8 cellular contexts compared by ENCODE assay signal in the genomic region with DNA sequence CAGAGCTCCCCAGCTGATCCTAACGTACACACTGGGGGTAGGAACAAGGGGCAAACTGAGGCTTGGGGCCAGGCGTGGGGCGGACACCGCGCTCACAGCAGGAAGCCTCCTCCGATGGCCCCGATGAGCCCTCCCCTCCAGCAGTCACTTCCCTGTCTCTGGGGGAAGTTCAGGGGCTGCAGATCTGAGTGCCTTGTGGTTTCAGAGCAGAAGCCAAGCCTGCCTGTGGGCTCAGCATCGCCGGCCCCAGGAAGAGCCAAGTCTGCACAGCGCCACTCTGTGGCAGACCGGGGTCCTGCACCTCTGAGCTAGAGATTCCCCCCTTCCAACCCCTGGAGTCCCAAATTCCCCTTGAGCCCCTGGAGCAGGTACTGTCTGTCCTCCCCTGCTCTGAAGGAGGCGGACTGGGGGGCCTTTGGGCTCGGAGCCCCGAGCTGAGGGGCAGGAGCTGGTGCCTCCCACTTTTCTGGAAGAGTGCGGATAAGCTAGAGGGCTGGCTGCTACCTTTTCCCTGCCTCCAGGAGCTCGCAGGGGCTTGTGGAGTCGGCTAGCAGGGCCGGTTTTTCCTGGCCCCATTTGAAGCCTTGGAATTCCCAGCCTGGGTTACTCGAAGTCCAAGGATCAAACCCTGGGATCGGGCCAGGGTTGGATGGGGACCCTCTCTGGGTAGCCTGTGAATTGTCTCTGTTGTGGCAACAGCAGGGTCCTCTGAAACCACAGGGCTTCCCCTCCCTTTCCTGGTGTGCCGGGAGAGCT. TPM values are rescaled to one million over a fixed set of nuclear protein-coding genes. Genes with fewer than 3 reads are reported as not detected.
DNase-seq lines count a peak whose midpoint lies in the region; ATAC-seq and TF ChIP-seq lines count a peak whose summit lies in the region.

No MANE protein-coding gene starts in this region.

- peak overlapping the region in 30 of 59 donors; percentile 2 to 40 (median 22) for H3K4me3 ChIP-seq in dorsolateral prefrontal cortex
- H3K4me3 ChIP-seq in lung, result no peak overlapping the region

- intact Hi-C loops in dorsolateral prefrontal cortex (cut with DNase I), result loop anchor here in 1 of 2 donors (2.0 to 10.0 kb wide), 2 partner anchors 33 to 481 kb away; no protein-coding TSS in a partner anchor

- H3K27me3 ChIP-seq in dorsolateral prefrontal cortex (no peaks in the 10 kb centered on the region), lung (ENCODE audit: control insufficient read depth, insufficient read depth) (no peaks in the 10 kb centered on the region)

- no peaks in the 10 kb centered on the region for H3K9me3 ChIP-seq in lung (ENCODE audit: control insufficient read depth in 2 of 2, insufficient read depth in 1 of 2, low read length in 1 of 2)

- CTCF ChIA-PET in HEK293T (lab: Yijun Ruan, JAX), result interaction anchor here (0.5 to 2.7 kb wide), 34 partner anchors 8 to 1019 kb away, joined by 3 to 19 read pairs (median 4); partner anchors contain the start of gene GINS2

- 14 to 40% methylated on average over 21 of the region's 21 CpGs for WGBS in lung, 2 donors

- peaks cover 4 to 44% of the 10 kb centered on the region in 2 donors for H3K4me1 ChIP-seq in lung (ENCODE audit: control insufficient read depth in 2 of 2, insufficient read depth in 2 of 2, low read length in 2 of 2)

- peaks cover 0 to 5% of the 10 kb centered on the region in 2 donors for H3K36me3 ChIP-seq in lung (ENCODE audit: control insufficient read depth in 2 of 2, insufficient read depth in 2 of 2, low read length in 2 of 2)

- DNase-seq in GDM1 (lab: John Stamatoyannopoulos, UW) (peak; percentile 75), HEK293T (ENCODE audit: extremely low spot score) (peak; percentile 84), NCI-H446 treated with DMSO at 0.1 percent for 48 hours (lab: John Stamatoyannopoulos, UW) (peak; percentile 30), dorsolateral prefrontal cortex (peak in 9 of 10 donors; percentile 60 to 83 (median 71)), lung (ENCODE audit: low spot score) (peak; percentile 70)
- DNase-seq in activated CD4-positive, alpha-beta T cell treated with anti-CD3 and anti-CD28 coated beads, Interleukin-2, amount 50 U/mL, for 4 hours, result peak; percentile 66 to 71
- peak; percentile 46 to 72 (median 49) for DNase-seq in stimulated activated CD4-positive, alpha-beta T cell treated with anti-CD3 and anti-CD28 coated beads, TNF-alpha, amount 100 ng/mL, for 24 hours (ENCODE audit: low read depth in 3 of 3)

- TF ChIP-seq CTCF in dorsolateral prefrontal cortex (IDR thresholded peaks at IDR 0.05 in 54 of 56, conservative IDR thresholded peaks at IDR 0.05 in 2 of 56; ENCODE audit: low read depth in 1 of 56, partially characterized antibody in 56 of 56) (peak; percentile 61 to 90 (median 80)), lung (IDR thresholded peaks at IDR 0.05; ENCODE audit: control extremely low read depth, extremely low read depth) (peak; percentile 30)

- H3K27ac ChIP-seq in dorsolateral prefrontal cortex (peak overlapping the region in 47 of 59 donors; percentile 3 to 85 (median 53)), lung (ENCODE audit: low read depth in 1 of 2, low read length in 1 of 2) (peak overlapping the region; percentile 7 to 90)

- POLR2A ChIA-PET in HEK293T (lab: Yijun Ruan, JAX), result interaction anchor here (1.3 to 1.9 kb wide), 3 partner anchors 10 to 63 kb away, joined by 4 to 8 read pairs (median 6); no protein-coding TSS in a partner anchor

- ATAC-seq in lung (ENCODE audit: insufficient read depth, low FRiP score), result peak; percentile 15
- no peak for ATAC-seq in GM21528 (IDR thresholded peaks at IDR 0.05; ENCODE audit: low FRiP score, unreplicated experiment)

TF ChIP-seq in HEK293T, 16 proteins besides CTCF, POLR2A, EP300 and RAD21:
- TF ChIP-seq L3MBTL2 (conservative IDR thresholded peaks at IDR 0.05) (no peak), FOXA1 (IDR thresholded peaks at IDR 0.05) (no peak), ELF4 (IDR thresholded peaks at IDR 0.05) (no peak), HDGF (IDR thresholded peaks at IDR 0.05; ENCODE audit: borderline replicate concordance) (no peak), LEF1 (IDR thresholded peaks at IDR 0.05; ENCODE audit: borderline replicate concordance) (no peak), SUZ12 (IDR thresholded peaks at IDR 0.05) (no peak), FOXK2 (IDR thresholded peaks at IDR 0.05) (no peak), CTBP1 (IDR thresholded peaks at IDR 0.05; ENCODE audit: borderline replicate concordance) (no peak), TARDBP (IDR thresholded peaks at IDR 0.05) (no peak), BHLHE40 (IDR thresholded peaks at IDR 0.05; ENCODE audit: borderline replicate concordance) (no peak), PKNOX1 (IDR thresholded peaks at IDR 0.05) (no peak), ZNF384 (IDR thresholded peaks at IDR 0.05) (no peak), FOXM1 (IDR thresholded peaks at IDR 0.05; ENCODE audit: borderline replicate concordance) (no peak), ARNT (IDR thresholded peaks at IDR 0.05) (no peak), SP1 (IDR thresholded peaks at IDR 0.05) (no peak)

RNA-seq across cellular contexts. Expression of gene GSE1, which starts 2.9 kb away (rescaled TPM):
- total RNA-seq in dorsolateral prefrontal cortex (10 to 100 TPM; 18.4 to 76.6 (median 53.0) TPM), lung (100 to 1,000 TPM; 115 to 122 TPM)
- polyA plus RNA-seq in lung, result 10 to 100 TPM; 21.3 to 34.0 TPM

Comparison
In these comparisons a context has a peak if more than half of its experiments do, and no peak if none do; other contexts are left out.
1. DNase-seq: peak in every context shown above with its lines; median percentile 84 in HEK293T; 75 in GDM1; 71 in dorsolateral prefrontal cortex; 70 in lung; 68 in activated CD4-positive, alpha-beta T cell treated with anti-CD3 and anti-CD28 coated beads, Interleukin-2, amount 50 U/mL, for 4 hours; 49 in stimulated activated CD4-positive, alpha-beta T cell treated with anti-CD3 and anti-CD28 coated beads, TNF-alpha, amount 100 ng/mL, for 24 hours; 30 in NCI-H446 treated with DMSO at 0.1 percent for 48 hours.